In genomic region chr9:131723632-131724031, GRCh38 we compare ENCODE assay signal across 22 cellular contexts. TPM values are rescaled to one million over a fixed set of nuclear protein-coding genes. Genes with fewer than 3 reads are reported as not detected.
DNase-seq lines count a peak whose midpoint lies in the region; ATAC-seq, FAIRE-seq and TF ChIP-seq lines count a peak whose summit lies in the region.
"Had no signal": no experiment of that assay in that cellular context is flagged by ENCODE, and none has a peak within 500 bp of the region (broad histone marks: within the 10 kb centered on the region; RNA-seq: fewer than 3 reads in every experiment).

No MANE protein-coding gene starts in this region.

- no peak overlapping the region for H3K9ac ChIP-seq in K562 (ENCODE audit: insufficient read depth in 1 of 2, low read depth in 2 of 2, low read length in 2 of 2)

- H3K27me3 ChIP-seq in K562 (ENCODE audit: control insufficient read depth in 2 of 2, insufficient read depth in 2 of 2, low read length in 2 of 2) (no peaks in the 10 kb centered on the region), H7 (ENCODE audit: control insufficient read depth, insufficient read depth, low read length) (no peaks in the 10 kb centered on the region)
- H3K27me3 ChIP-seq: esophagus muscularis mucosa, gastrocnemius medialis, suprapubic skin had no signal

- no peak for DNase-seq in activated CD8-positive, alpha-beta memory T cell treated with anti-CD3 and anti-CD28 coated beads, Interleukin-2, amount 10 ng/mL, durations not matched to agents 7 days and 5 days
- DNase-seq in activated CD8-positive, alpha-beta memory T cell treated with anti-CD3 and anti-CD28 coated beads for 24 hours, result no peak
- no peak for DNase-seq in GM12891 (ENCODE audit: insufficient read length, low spot score)
- no peak for DNase-seq in K562 (ENCODE audit: extremely low read depth in 1 of 4, low spot score in 3 of 4)
- no peak for DNase-seq in stimulated activated effector memory CD8-positive, alpha-beta T cell treated with anti-CD3 and anti-CD28 coated beads, Interleukin-12 subunit alpha, Interleukin-12 subunit beta, amount 100 ng/mL, for 72 hours (ENCODE audit: low spot score in 2 of 2)
- DNase-seq in chondrocyte (ENCODE audit: low spot score), result no peak
- DNase-seq in AML-193 (lab: John Stamatoyannopoulos, UW), result no peak
- DNase-seq in H7, result no peak
- DNase-seq: COR-L47; DMS79 treated with DMSO at 0.1 percent for 48 hours; effector memory CD4-positive, alpha-beta T cell; gastrocnemius medialis; hypothalamus; mucosa of descending colon; stimulated activated CD8-positive, alpha-beta memory T cell treated with anti-CD3 and anti-CD28 coated beads, Interleukin-4, amount 100 ng/mL, for 48 hours had no signal

- peak; percentile 28 for FAIRE-seq in GM12891 (lab: Jason Lieb, UNC)
- no peak for FAIRE-seq in K562 (lab: Jason Lieb, UNC)
- FAIRE-seq: GM12892, islet of Langerhans had no signal

- no peak overlapping the region for H3K27ac ChIP-seq in K562 (ENCODE audit: extremely low read depth, low read depth, low read length)
- H3K27ac ChIP-seq: esophagus muscularis mucosa, suprapubic skin had no signal

- no peak overlapping the region for H3K4me2 ChIP-seq in K562 (ENCODE audit: insufficient read depth, low read length)

- TF ChIP-seq RAD21 in K562 (CRISPR knock-in tag; conservative IDR thresholded peaks at IDR 0.05 in 1 of 2, IDR thresholded peaks at IDR 0.05 in 1 of 2), result no peak

- H3K27me3 Mint-ChIP-seq in activated CD8-positive, alpha-beta memory T cell treated with anti-CD3 and anti-CD28 coated beads, Interleukin-2, amount 10 ng/mL, durations not matched to agents 7 days and 5 days, result no peaks in the 10 kb centered on the region
- H3K27me3 Mint-ChIP-seq in chondrocyte (ENCODE audit: low read depth), result no peaks in the 10 kb centered on the region

- in situ Hi-C loops in K562 (cut with MboI), result loop anchor here (25.0 kb wide), 1 partner anchor 1011 kb away; no protein-coding TSS in a partner anchor

- intact Hi-C loops in K562 (cut with micrococcal nuclease), result no loop called here

- H2AFZ ChIP-seq in K562 (ENCODE audit: low read depth, low read length), result no peak overlapping the region

- POLR2A ChIA-PET in K562 (lab: Yijun Ruan, JAX), result no interaction called here

- H3K9me1 ChIP-seq in K562 (ENCODE audit: control insufficient read depth, insufficient read depth, low read length), result peaks cover 1% of the 10 kb centered on the region

- peaks cover 25% of the 10 kb centered on the region for H3K79me2 ChIP-seq in K562 (ENCODE audit: control insufficient read depth, insufficient read depth, low read length)

- WGBS in K562 (ENCODE audit: insufficient coverage, low coverage, missing lambda C conversion rate), result 27% methylated on average over 5 of the region's 5 CpGs

- peaks cover 5% of the 10 kb centered on the region; the same call in 1 of the 2 replicates for H4K20me1 ChIP-seq in K562 (replicated peaks; ENCODE audit: control insufficient read depth, insufficient read depth, low read length)

- H3K4me3 ChIP-seq in K562 (no peak overlapping the region), H7 (ENCODE audit: insufficient read depth, low read depth, low read length) (no peak overlapping the region)
- H3K4me3 ChIP-seq: esophagus muscularis mucosa, gastrocnemius medialis, mucosa of descending colon, suprapubic skin had no signal

- 0 out of 3 replicates have a peak, but pooled peaks cover 3% of the 10 kb centered on the region for H3K36me3 ChIP-seq in K562 (ENCODE audit: control insufficient read depth, insufficient read depth, low read length)
- H3K36me3 ChIP-seq in H7 (replicated peaks; ENCODE audit: control insufficient read depth, insufficient read depth, low read length), result no peaks in the 10 kb centered on the region
- H3K36me3 ChIP-seq: gastrocnemius medialis, suprapubic skin had no signal

- no peak for ATAC-seq in activated CD8-positive, alpha-beta memory T cell treated with anti-CD3 and anti-CD28 coated beads, Interleukin-2, amount 10 ng/mL, durations not matched to agents 7 days and 5 days
- no peak for ATAC-seq in K562
- no peak for ATAC-seq in stimulated activated effector memory CD8-positive, alpha-beta T cell treated with anti-CD3 and anti-CD28 coated beads, Interleukin-12 subunit alpha, Interleukin-12 subunit beta, amount 100 ng/mL, for 72 hours
- ATAC-seq: activated CD4-positive, CD25-positive, alpha-beta regulatory T cell treated with anti-CD3 and anti-CD28 coated beads, Interleukin-2, amount 50 U/mL, for 24 hours; gastrocnemius medialis; mucosa of descending colon; SK-N-SH treated with all-trans-retinoic acid at 6 μM for 48 hours had no signal

- peak overlapping the region; percentile 14 for H3K27ac Mint-ChIP-seq in activated CD8-positive, alpha-beta memory T cell treated with anti-CD3 and anti-CD28 coated beads, Interleukin-2, amount 10 ng/mL, durations not matched to agents 7 days and 5 days
- peak overlapping the region; percentile 95 for H3K27ac Mint-ChIP-seq in stimulated activated effector memory CD8-positive, alpha-beta T cell treated with anti-CD3 and anti-CD28 coated beads, Interleukin-12 subunit alpha, Interleukin-12 subunit beta, amount 100 ng/mL, for 72 hours
- no peak overlapping the region for H3K27ac Mint-ChIP-seq in chondrocyte (ENCODE audit: unreplicated experiment)

- H3K36me3 Mint-ChIP-seq in activated CD8-positive, alpha-beta memory T cell treated with anti-CD3 and anti-CD28 coated beads, Interleukin-2, amount 10 ng/mL, durations not matched to agents 7 days and 5 days, result peaks cover 34% of the 10 kb centered on the region
- H3K36me3 Mint-ChIP-seq in stimulated activated effector memory CD8-positive, alpha-beta T cell treated with anti-CD3 and anti-CD28 coated beads, Interleukin-12 subunit alpha, Interleukin-12 subunit beta, amount 100 ng/mL, for 72 hours, result peaks cover 59% of the 10 kb centered on the region
- peaks cover 2% of the 10 kb centered on the region for H3K36me3 Mint-ChIP-seq in chondrocyte (ENCODE audit: low read depth)

- peaks cover 85% of the 10 kb centered on the region for H3K4me1 Mint-ChIP-seq in activated CD8-positive, alpha-beta memory T cell treated with anti-CD3 and anti-CD28 coated beads, Interleukin-2, amount 10 ng/mL, durations not matched to agents 7 days and 5 days
- peaks cover 89% of the 10 kb centered on the region for H3K4me1 Mint-ChIP-seq in stimulated activated effector memory CD8-positive, alpha-beta T cell treated with anti-CD3 and anti-CD28 coated beads, Interleukin-12 subunit alpha, Interleukin-12 subunit beta, amount 100 ng/mL, for 72 hours
- H3K4me1 Mint-ChIP-seq in chondrocyte (ENCODE audit: low read depth), result peaks cover 30% of the 10 kb centered on the region

- no peaks in the 10 kb centered on the region for H3K4me1 ChIP-seq in K562 (replicated peaks in 1 of 2; ENCODE audit: control insufficient read depth in 2 of 2, insufficient read depth in 2 of 2, low read length in 2 of 2)

- TF ChIP-seq CTCF in K562 (IDR thresholded peaks at IDR 0.05 in 2 of 3, conservative IDR thresholded peaks at IDR 0.05 in 1 of 3; ENCODE audit: insufficient read depth in 2 of 3, low read depth in 1 of 3, low read length in 3 of 3), result no peak
- TF ChIP-seq CTCF in chondrocyte (IDR thresholded peaks at IDR 0.05), result no peak

- no peak overlapping the region for H3K4me3 Mint-ChIP-seq in activated CD8-positive, alpha-beta memory T cell treated with anti-CD3 and anti-CD28 coated beads, Interleukin-2, amount 10 ng/mL, durations not matched to agents 7 days and 5 days
- H3K4me3 Mint-ChIP-seq in stimulated activated effector memory CD8-positive, alpha-beta T cell treated with anti-CD3 and anti-CD28 coated beads, Interleukin-12 subunit alpha, Interleukin-12 subunit beta, amount 100 ng/mL, for 72 hours, result no peak overlapping the region
- H3K4me3 Mint-ChIP-seq in chondrocyte (ENCODE audit: unreplicated experiment), result no peak overlapping the region
- H3K4me3 Mint-ChIP-seq: brain had no signal

- BruUV-seq in K562 (replicated peaks; lab: Mats Ljungman, UMichigan), result no TSS peak

- no peaks in the 10 kb centered on the region for H3K9me3 ChIP-seq in K562 (replicated peaks; ENCODE audit: control insufficient read depth, insufficient read depth, low read depth, low read length)
- H3K9me3 ChIP-seq: esophagus muscularis mucosa, gastrocnemius medialis, mucosa of descending colon, suprapubic skin had no signal

- CTCF ChIA-PET in activated CD8-positive, alpha-beta memory T cell treated with anti-CD3 and anti-CD28 coated beads, Interleukin-2, amount 10 ng/mL, durations not matched to agents 7 days and 5 days (lab: Charles Lee), result interaction anchor here (2.0 kb wide), 1 partner anchor 13 kb away, joined by 11 read pairs; no protein-coding TSS in a partner anchor
- CTCF ChIA-PET in K562 (lab: Yijun Ruan, JAX; ENCODE audit: low intra/inter-chr PET ratio), result interaction anchor here (0.6 kb wide), 1 partner anchor 24 kb away, joined by 3 read pairs; no protein-coding TSS in a partner anchor

- H3K9me3 Mint-ChIP-seq in activated CD8-positive, alpha-beta memory T cell treated with anti-CD3 and anti-CD28 coated beads, Interleukin-2, amount 10 ng/mL, durations not matched to agents 7 days and 5 days (ENCODE audit: low read depth), result no peaks in the 10 kb centered on the region
- H3K9me3 Mint-ChIP-seq in stimulated activated effector memory CD8-positive, alpha-beta T cell treated with anti-CD3 and anti-CD28 coated beads, Interleukin-12 subunit alpha, Interleukin-12 subunit beta, amount 100 ng/mL, for 72 hours, result no peaks in the 10 kb centered on the region
- no peaks in the 10 kb centered on the region for H3K9me3 Mint-ChIP-seq in chondrocyte (ENCODE audit: low read depth)

- TF ChIP-seq EP300 in K562 (IDR thresholded peaks at IDR 0.05; ENCODE audit: low read length), result no peak

- TF ChIP-seq POLR2A in GM12891 (IDR thresholded peaks at IDR 0.05; ENCODE audit: low read depth, low read length), result no peak
- no peak for TF ChIP-seq POLR2A in K562 (conservative IDR thresholded peaks at IDR 0.05)

RNA-seq across cellular contexts. Expression of gene RAPGEF1, which starts 16.2 kb away (rescaled TPM):
- total RNA-seq in activated CD8-positive, alpha-beta memory T cell treated with anti-CD3 and anti-CD28 coated beads, Interleukin-2, amount 10 ng/mL, durations not matched to agents 7 days and 5 days, result 100 to 1,000 TPM; 187 to 215 TPM
- polyA plus RNA-seq in GM12891 (2012; ENCODE audit: low read depth, missing spikeins), result 45.5 TPM
- total RNA-seq in K562 (2011; cell fraction: chromatin; rRNA removed; ENCODE audit: low replicate concordance), result 42.0 and 63.9 TPM in 2 replicates
- 20.0 and 28.9 TPM in 2 replicates for total RNA-seq in K562 (2011; cell fraction: nucleolus; rRNA removed)
- 26.3 and 27.1 TPM in 2 replicates for total RNA-seq in K562 (2011; cell fraction: nucleoplasm; rRNA removed)
- 19.9 and 25.5 TPM in 2 replicates for total RNA-seq in K562 (2014; rRNA removed)
- 13.7 and 15.8 TPM in 2 replicates for total RNA-seq in K562 (2014; rRNA removed; fragmentation: Illumina TruSeq; extraction: Trizol)
- total RNA-seq in K562 (2015; rRNA removed; fragmentation: Illumina TruSeq; extraction: Trizol), result 17.8 and 19.2 TPM in 2 replicates
- 36.4 and 44.1 TPM in 2 replicates for total RNA-seq in K562 (2021)
- polyA plus RNA-seq in K562 (2011; rRNA removed), result 22.9 and 27.1 TPM in 2 replicates
- 22.7 and 25.8 TPM in 2 replicates for polyA plus RNA-seq in K562 (2011; cell fraction: cytosol; rRNA removed)
- 26.4 and 33.4 TPM in 2 replicates for polyA plus RNA-seq in K562 (2011; cell fraction: nucleus; rRNA removed)
- polyA plus RNA-seq in K562 (2012), result 25.0 and 32.0 TPM in 2 replicates
- 26.6 TPM in 2 replicates for polyA plus RNA-seq in K562 (2014; fragmentation: Illumina TruSeq; extraction: Trizol)
- under 1 TPM; 0.06 to 0.10 TPM for polyA plus RNA-seq in K562 (2014; fragmentation: Nextera tagmentation; extraction: Ambion mirVana)
- 23.2 and 27.9 TPM in 2 replicates for polyA plus RNA-seq in K562 (2014; rRNA removed)
- polyA minus RNA-seq in K562 (2011; rRNA and poly(A)+ RNA removed), result 19.9 and 22.5 TPM in 2 replicates
- polyA minus RNA-seq in K562 (2011; cell fraction: cytosol; rRNA and poly(A)+ RNA removed), result 13.9 and 19.5 TPM in 2 replicates
- 10.1 and 12.6 TPM in 2 replicates for polyA minus RNA-seq in K562 (2011; cell fraction: nucleus; rRNA and poly(A)+ RNA removed)
- 65.4 to 77.3 TPM (median 73.1 TPM) in 3 replicates for total RNA-seq in chondrocyte
- total RNA-seq in H7 (2014; rRNA removed; shearing (Covaris generic)), result 47.1 and 49.6 TPM in 2 replicates
